ENCODE assay signal across 24 cellular contexts in genomic region chr7:158183431-158183830, GRCh38.
"Had no signal": no experiment of that assay in that cellular context is flagged by ENCODE, and none has a peak within 500 bp of the region (broad histone marks: within the 10 kb centered on the region; RNA-seq: fewer than 3 reads in every experiment).

No MANE protein-coding gene starts in this region.

- ATAC-seq: effector memory CD8-positive, alpha-beta T cell; esophagus mucosa; foreskin keratinocyte; gastrocnemius medialis; gastroesophageal sphincter; heart left ventricle; heart right ventricle had no signal

- H3K9me3 ChIP-seq: colonic mucosa, gastrocnemius medialis had no signal

- H3K27me3 Mint-ChIP-seq: dendritic cell treated with granulocyte-macrophage colony-stimulating factor and Interleukin-4, amounts not matched to agents 40 ng/mL and 50 ng/mL, for 4 days; effector memory CD8-positive, alpha-beta T cell had no signal

- DNase-seq: colonic mucosa; cortex of kidney; dermis blood vessel endothelial cell; dorsolateral prefrontal cortex; effector CD4-positive, alpha-beta T cell; effector CD8-positive, alpha-beta T cell; effector memory CD4-positive, alpha-beta T cell; effector memory CD8-positive, alpha-beta T cell; erythroblast; esophagus squamous epithelium; foreskin fibroblast; foreskin keratinocyte; foreskin melanocyte; gastrocnemius medialis; glutamatergic neuron; heart left ventricle; heart right ventricle had no signal

- FAIRE-seq: colon, endometrium, endothelial cell of umbilical vein had no signal

- H3K4me3 ChIP-seq: colonic mucosa, dorsolateral prefrontal cortex, esophagus squamous epithelium, gastrocnemius medialis, gastroesophageal sphincter, heart left ventricle, heart right ventricle had no signal

- H3K4me3 Mint-ChIP-seq: dendritic cell treated with granulocyte-macrophage colony-stimulating factor and Interleukin-4, amounts not matched to agents 40 ng/mL and 50 ng/mL, for 4 days; effector memory CD8-positive, alpha-beta T cell had no signal

- H3K4me1 ChIP-seq: colonic mucosa, esophagus squamous epithelium, foreskin keratinocyte, gastrocnemius medialis, gastroesophageal sphincter, heart left ventricle, heart right ventricle had no signal

- H3K27ac ChIP-seq: colonic mucosa, dorsolateral prefrontal cortex, epithelial cell of prostate, esophagus squamous epithelium, foreskin keratinocyte, gastrocnemius medialis, gastroesophageal sphincter, heart left ventricle, heart right ventricle had no signal

- H3K36me3 ChIP-seq: colonic mucosa, esophagus squamous epithelium, gastrocnemius medialis, gastroesophageal sphincter, heart left ventricle, heart right ventricle had no signal

- H3K27ac Mint-ChIP-seq: dendritic cell treated with granulocyte-macrophage colony-stimulating factor and Interleukin-4, amounts not matched to agents 40 ng/mL and 50 ng/mL, for 4 days; effector memory CD8-positive, alpha-beta T cell had no signal

- H3K27me3 ChIP-seq: colonic mucosa, dorsolateral prefrontal cortex, esophagus squamous epithelium, foreskin keratinocyte, gastrocnemius medialis, heart left ventricle had no signal
